Comparison of ENCODE assay signal across 1 cellular context in genomic region chr3:16741890-16742289, GRCh38.
TF ChIP-seq lines count a peak whose summit lies in the region.

No MANE protein-coding gene starts in this region.

TF ChIP-seq in SK-N-SH treated with all-trans-retinoic acid at 6 μM for 48 hours, 23 proteins besides CTCF, POLR2A, EP300 and RAD21 (continued from another document):
- TF ChIP-seq CSRNP3 (CRISPR knock-in tag; IDR thresholded peaks at IDR 0.05) (no peak), TOX (CRISPR knock-in tag; IDR thresholded peaks at IDR 0.05; ENCODE audit: borderline replicate concordance) (no peak), CSDC2 (CRISPR knock-in tag; IDR thresholded peaks at IDR 0.05) (no peak), ZNF565 (CRISPR knock-in tag; conservative IDR thresholded peaks at IDR 0.05; ENCODE audit: low read depth) (no peak), RARB (CRISPR knock-in tag; IDR thresholded peaks at IDR 0.05) (no peak), ZNF8 (CRISPR knock-in tag; IDR thresholded peaks at IDR 0.05) (no peak), ISL1 (CRISPR knock-in tag; IDR thresholded peaks at IDR 0.05) (no peak)
